In the genomic region with DNA sequence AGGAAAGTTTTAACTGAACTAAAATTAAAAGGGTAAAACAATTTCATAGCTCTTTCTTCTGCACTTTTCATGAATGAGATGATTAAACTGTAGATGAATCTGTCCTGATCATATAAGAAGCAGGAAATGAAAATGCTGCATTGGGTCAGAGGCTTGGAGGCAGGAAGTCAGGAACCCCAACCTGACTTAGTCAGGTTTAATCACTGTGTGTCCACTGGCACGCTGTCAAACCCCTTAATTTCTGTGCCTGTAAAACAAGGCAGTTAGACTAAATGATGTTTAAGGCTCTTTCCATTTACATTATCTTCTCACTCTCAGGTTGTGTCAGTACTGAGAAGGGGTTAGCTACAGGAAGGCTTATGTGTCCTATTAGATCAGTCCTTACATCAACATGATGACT, we compare ENCODE assay signal across 20 cellular contexts.
DNase-seq lines count a peak whose midpoint lies in the region; ATAC-seq and TF ChIP-seq lines count a peak whose summit lies in the region.
"Had no signal": no experiment of that assay in that cellular context is flagged by ENCODE, and none has a peak within 500 bp of the region (broad histone marks: within the 10 kb centered on the region; RNA-seq: fewer than 3 reads in every experiment).

No MANE protein-coding gene starts in this region.

- TF ChIP-seq POLR2A in thyroid gland (IDR thresholded peaks at IDR 0.05): no peak

- H2AFZ ChIP-seq in ACC112 (ENCODE audit: low read length, unreplicated experiment): peak overlapping the region; percentile 57
- H2AFZ ChIP-seq: parathyroid adenoma had no signal

- H3K79me2 ChIP-seq in ACC112 (ENCODE audit: control insufficient read depth, insufficient read depth, low read length, unreplicated experiment): no peaks in the 10 kb centered on the region
- H3K79me2 ChIP-seq: parathyroid adenoma had no signal

- peak overlapping the region; percentile 80 for H3K27ac ChIP-seq in ACC112 (ENCODE audit: low read depth, low read length)
- H3K27ac ChIP-seq in thyroid gland: no peak overlapping the region
- H3K27ac ChIP-seq: heart right ventricle, parathyroid adenoma had no signal

- ATAC-seq in GM21619 (IDR thresholded peaks at IDR 0.05; ENCODE audit: unreplicated experiment) (peak; percentile 46), GM21737 (IDR thresholded peaks at IDR 0.05; ENCODE audit: unreplicated experiment) (no peak)
- ATAC-seq: heart right ventricle; HepG2; mucosa of descending colon; stimulated activated naive CD8-positive, alpha-beta T cell treated with anti-CD3 and anti-CD28 coated beads, Interleukin-15, amount 100 ng/mL, for 72 hours had no signal

- 66 to 74% methylated on average over 1 of the region's 1 CpG for WGBS in thyroid gland, 2 donors

- H3K27me3 ChIP-seq in ACC112 (ENCODE audit: insufficient read depth, low read length): no peaks in the 10 kb centered on the region
- no peaks in the 10 kb centered on the region for H3K27me3 ChIP-seq in thyroid gland
- H3K27me3 ChIP-seq: heart right ventricle had no signal

- TF ChIP-seq CTCF in thyroid gland (IDR thresholded peaks at IDR 0.05): no peak

- intact Hi-C loops in thyroid gland (cut with DNase I): no loop called here

- DNase-seq in NCI-H69 (lab: John Stamatoyannopoulos, UW) (peak; percentile 3), dermis blood vessel endothelial cell (peak; percentile 46), thyroid gland (no peak), NCI-H446 (lab: John Stamatoyannopoulos, UW) (no peak), SHP77 (lab: John Stamatoyannopoulos, UW) (no peak)
- DNase-seq: activated CD4-positive, alpha-beta T cell treated with anti-CD3 and anti-CD28 coated beads for 4 hours; activated naive CD8-positive, alpha-beta T cell treated with anti-CD3 and anti-CD28 coated beads, Interleukin-2, amount 10 ng/mL, durations not matched to agents 7 days and 5 days; activated T-cell treated with anti-CD3 and anti-CD28 coated beads, Interleukin-2, amount 50 U/mL, for 1 hour; Caco-2; heart right ventricle; mucosa of descending colon; NCI-H1105; NCI-H510A; stimulated activated naive CD8-positive, alpha-beta T cell treated with anti-CD3 and anti-CD28 coated beads, Interleukin-15, amount 100 ng/mL, for 72 hours had no signal

- H3K4me1 ChIP-seq in ACC112 (ENCODE audit: control insufficient read depth, insufficient read depth, low read length, unreplicated experiment) (peaks cover 26% of the 10 kb centered on the region), thyroid gland (no peaks in the 10 kb centered on the region)
- H3K4me1 ChIP-seq: Caco-2, heart right ventricle, parathyroid adenoma had no signal

- H3K9me3 ChIP-seq in thyroid gland: no peaks in the 10 kb centered on the region
- H3K9me3 ChIP-seq: Caco-2, heart right ventricle, mucosa of descending colon had no signal

- peak overlapping the region; percentile 49; the same call in 1 of the 2 replicates for H3K4me3 ChIP-seq in ACC112 (ENCODE audit: low read depth, low read length)
- H3K4me3 ChIP-seq in thyroid gland (replicated peaks in 1 of 3): no peak overlapping the region
- H3K4me3 ChIP-seq: heart right ventricle, mucosa of descending colon, smooth muscle cell had no signal

- H3K36me3 ChIP-seq in ACC112 (ENCODE audit: insufficient read depth, low read length) (no peaks in the 10 kb centered on the region), thyroid gland (no peaks in the 10 kb centered on the region)
- H3K36me3 ChIP-seq: heart right ventricle had no signal

Comparison
In these comparisons a context has a peak if more than half of its experiments do, and no peak if none do; other contexts are left out.
1. DNase-seq: peak in NCI-H69 (single experiment) and dermis blood vessel endothelial cell (single experiment); none in thyroid gland (0 of 2), NCI-H446 (0 of 2) and SHP77 (0 of 2).